ENCODE assay signal across 8 cellular contexts in the genomic region with DNA sequence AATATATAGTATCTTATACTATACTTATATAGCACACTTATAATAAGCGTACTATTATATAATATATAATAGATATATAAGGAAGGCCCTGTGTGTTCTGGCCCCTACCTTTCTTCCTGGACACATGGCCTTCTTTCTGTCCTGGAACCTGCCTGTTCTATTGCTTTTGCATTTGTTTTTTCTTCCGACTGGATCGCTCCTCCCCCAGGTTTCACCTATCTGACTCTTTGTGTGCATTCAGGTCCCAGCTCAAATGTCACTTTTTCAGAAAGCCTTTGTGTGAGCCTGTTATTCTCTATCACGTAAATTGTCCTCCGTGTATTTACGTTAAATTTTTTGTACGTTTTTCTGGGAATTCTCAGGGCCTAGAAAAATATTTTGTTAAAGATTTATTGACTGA. TPM values are rescaled to one million over a fixed set of nuclear protein-coding genes. Genes with fewer than 3 reads are reported as not detected.
A peak's percentile ranks its signal among the peaks of the same experiment; 100 is the strongest.
DNase-seq lines count a peak whose midpoint lies in the region; ATAC-seq and TF ChIP-seq lines count a peak whose summit lies in the region.

No MANE protein-coding gene starts in this region.

- peaks cover 31% of the 10 kb centered on the region for H3K79me2 ChIP-seq in OCI-LY3 (ENCODE audit: low read length)

- H3K9me3 ChIP-seq in OCI-LY3 (ENCODE audit: insufficient read depth, low read length), result no peaks in the 10 kb centered on the region

- H3K9ac ChIP-seq in OCI-LY3 (ENCODE audit: low read length), result peak overlapping the region; percentile 60
- no peak overlapping the region for H3K9ac ChIP-seq in rectal smooth muscle tissue (ENCODE audit: low read length)

- no peak for ATAC-seq in HG02884 (IDR thresholded peaks at IDR 0.05; ENCODE audit: unreplicated experiment)
- no peak for ATAC-seq in GM21390 (IDR thresholded peaks at IDR 0.05; ENCODE audit: unreplicated experiment)
- no peak for ATAC-seq in HG02610 (IDR thresholded peaks at IDR 0.05; ENCODE audit: unreplicated experiment)
- ATAC-seq in HG03520 (IDR thresholded peaks at IDR 0.05; ENCODE audit: unreplicated experiment), result no peak

- H4K20me1 ChIP-seq in OCI-LY3 (ENCODE audit: insufficient read depth, low read length), result peaks cover 3% of the 10 kb centered on the region; the same call in 1 of the 2 replicates

- H3K4me2 ChIP-seq in OCI-LY3 (ENCODE audit: low read length), result peak overlapping the region; percentile 88

- H3K4me1 ChIP-seq in OCI-LY3 (ENCODE audit: low read length), result peaks cover 14% of the 10 kb centered on the region
- no peaks in the 10 kb centered on the region for H3K4me1 ChIP-seq in rectal smooth muscle tissue (ENCODE audit: control insufficient read depth, insufficient read depth, low read length)

- no peaks in the 10 kb centered on the region for H3K27me3 ChIP-seq in OCI-LY3 (ENCODE audit: low read depth, low read length)
- H3K27me3 ChIP-seq in rectal smooth muscle tissue (ENCODE audit: control insufficient read depth, insufficient read depth, low read length), result no peaks in the 10 kb centered on the region

- no peak overlapping the region for H2AFZ ChIP-seq in OCI-LY3 (ENCODE audit: low read depth, low read length)

- DNase-seq in GM12865 (ENCODE audit: low read depth) (no peak), epithelial cell of proximal tubule (ENCODE audit: low read depth) (no peak)

- peak overlapping the region; percentile 46 for H3K27ac ChIP-seq in OCI-LY3 (ENCODE audit: low read length)
- peak overlapping the region; percentile 92 for H3K27ac ChIP-seq in rectal smooth muscle tissue (ENCODE audit: low read depth, low read length)

- TF ChIP-seq CTCF in GM12865 (IDR thresholded peaks at IDR 0.05; ENCODE audit: insufficient read depth, low read depth, low read length, missing control alignments) (no peak), OCI-LY3 (IDR thresholded peaks at IDR 0.05; ENCODE audit: low read depth, low read length) (no peak), epithelial cell of proximal tubule (conservative IDR thresholded peaks at IDR 0.05; ENCODE audit: low read depth, low read length) (no peak)

- H3K36me3 ChIP-seq in OCI-LY3 (replicated peaks; ENCODE audit: low read depth, low read length) (no peaks in the 10 kb centered on the region), rectal smooth muscle tissue (ENCODE audit: control insufficient read depth, insufficient read depth, low read length) (no peaks in the 10 kb centered on the region)

- H3K4me3 ChIP-seq in GM12865 (ENCODE audit: low read depth, low read length) (peak overlapping the region; percentile 78), OCI-LY3 (ENCODE audit: low read length) (peak overlapping the region; percentile 80), epithelial cell of proximal tubule (ENCODE audit: low read depth, low read length) (peak overlapping the region; percentile 81), rectal smooth muscle tissue (ENCODE audit: low read length) (peak overlapping the region; percentile 75)

RNA-seq across cellular contexts. Expression of a gene that starts 2.9 kb away (rescaled TPM):
- 120 and 182 TPM in 2 replicates for total RNA-seq in epithelial cell of proximal tubule
